ENCODE assay signal across 2 cellular contexts in genomic region chr19:9071720-9072119, GRCh38.
TF ChIP-seq lines count a peak whose summit lies in the region.

No MANE protein-coding gene starts in this region.

TF ChIP-seq in Ishikawa, 13 proteins besides CTCF, POLR2A, EP300 and RAD21:
- TF ChIP-seq CEBPB (IDR thresholded peaks at IDR 0.05) = 0 out of 2 replicates have a peak, but pooled peaks have one; percentile 17
- peak; percentile 33; the same call in 1 of the 2 replicates for TF ChIP-seq YY1 (IDR thresholded peaks at IDR 0.05; ENCODE audit: low read depth)

TF ChIP-seq in H1, 55 proteins besides CTCF, POLR2A, EP300 and RAD21:
- 0 out of 2 replicates have a peak, but pooled peaks have one; percentile 29 for TF ChIP-seq KDM1A (IDR thresholded peaks at IDR 0.05; ENCODE audit: borderline replicate concordance, low read length)
